ENCODE assay signal across 23 cellular contexts in the genomic region with DNA sequence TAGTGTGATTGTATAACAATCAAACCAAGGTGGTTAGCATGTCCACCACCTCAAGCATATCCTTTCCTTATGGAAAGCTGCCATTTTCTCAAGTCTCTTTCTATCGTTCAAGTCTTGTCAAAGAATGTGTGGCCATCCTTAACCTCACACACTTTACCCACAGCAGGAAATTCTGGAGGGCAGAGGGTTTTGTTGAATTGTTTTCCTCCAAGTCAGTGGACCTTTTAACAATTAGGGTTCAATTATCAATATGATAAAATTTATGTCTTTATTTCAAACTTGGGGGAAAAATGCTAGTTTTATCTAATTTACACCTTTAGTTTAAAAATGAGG. TPM values are rescaled to one million over a fixed set of nuclear protein-coding genes. Genes with fewer than 3 reads are reported as not detected.
DNase-seq lines count a peak whose midpoint lies in the region; ATAC-seq and TF ChIP-seq lines count a peak whose summit lies in the region.
"Had no signal": no experiment of that assay in that cellular context is flagged by ENCODE, and none has a peak within 500 bp of the region (broad histone marks: within the 10 kb centered on the region; RNA-seq: fewer than 3 reads in every experiment).

No MANE protein-coding gene starts in this region.

- no peaks in the 10 kb centered on the region for H3K27me3 ChIP-seq in thymus (ENCODE audit: control insufficient read depth, insufficient read depth)
- H3K27me3 ChIP-seq: cardiac muscle cell, dorsolateral prefrontal cortex, stomach had no signal

- H3K9me3 Mint-ChIP-seq in activated naive CD4-positive, alpha-beta T cell treated with anti-CD3 and anti-CD28 coated beads, Interleukin-2, amount 50 U/mL, for 24 hours, result peaks cover 21% of the 10 kb centered on the region
- no peaks in the 10 kb centered on the region for H3K9me3 Mint-ChIP-seq in activated naive CD8-positive, alpha-beta T cell treated with anti-CD3 and anti-CD28 coated beads, Interleukin-2, amount 10 ng/mL, durations not matched to agents 7 days and 5 days
- H3K9me3 Mint-ChIP-seq: type B pancreatic cell had no signal

- H3K4me3 ChIP-seq in OCI-LY7 (ENCODE audit: low read depth, low read length, poor library complexity, severe bottlenecking) (no peak overlapping the region), thymus (ENCODE audit: low read length) (no peak overlapping the region)
- H3K4me3 ChIP-seq: cardiac muscle cell, dorsolateral prefrontal cortex, left ventricle myocardium inferior, prostate gland, stomach had no signal

- TF ChIP-seq CTCF in OCI-LY7 (conservative IDR thresholded peaks at IDR 0.05; ENCODE audit: low read length), result no peak

- no peak for ATAC-seq in activated naive CD8-positive, alpha-beta T cell treated with anti-CD3 and anti-CD28 coated beads, Interleukin-2, amount 10 ng/mL, durations not matched to agents 7 days and 5 days (ENCODE audit: low read depth)
- ATAC-seq in GM19351 (IDR thresholded peaks at IDR 0.05; ENCODE audit: unreplicated experiment) (no peak), GM21515 (IDR thresholded peaks at IDR 0.05; ENCODE audit: unreplicated experiment) (no peak)

- POLR2A ChIA-PET in OCI-LY7 (lab: Charles Lee), result interaction anchor here (0.5 to 7.4 kb wide), 14 partner anchors 8 to 158 kb away, joined by 3 to 410 read pairs (median 8); partner anchors contain the start of gene PTPRC
- POLR2A ChIA-PET in activated naive CD8-positive, alpha-beta T cell treated with anti-CD3 and anti-CD28 coated beads, Interleukin-2, amount 10 ng/mL, durations not matched to agents 7 days and 5 days (lab: Charles Lee), result interaction anchor here (0.7 to 7.4 kb wide), 6 partner anchors 12 to 68 kb away, joined by 3 to 145 read pairs (median 6); partner anchors contain the start of gene PTPRC

- H3K27me3 Mint-ChIP-seq in activated naive CD4-positive, alpha-beta T cell treated with anti-CD3 and anti-CD28 coated beads, Interleukin-2, amount 50 U/mL, for 24 hours, result no peaks in the 10 kb centered on the region
- H3K27me3 Mint-ChIP-seq in activated naive CD8-positive, alpha-beta T cell treated with anti-CD3 and anti-CD28 coated beads, Interleukin-2, amount 10 ng/mL, durations not matched to agents 7 days and 5 days, result no peaks in the 10 kb centered on the region
- H3K27me3 Mint-ChIP-seq: type B pancreatic cell had no signal

- peak overlapping the region; percentile 94 for H3K27ac Mint-ChIP-seq in activated naive CD4-positive, alpha-beta T cell treated with anti-CD3 and anti-CD28 coated beads, Interleukin-2, amount 50 U/mL, for 24 hours
- peak overlapping the region; percentile 85 for H3K27ac Mint-ChIP-seq in activated naive CD8-positive, alpha-beta T cell treated with anti-CD3 and anti-CD28 coated beads, Interleukin-2, amount 10 ng/mL, durations not matched to agents 7 days and 5 days
- H3K27ac Mint-ChIP-seq: type B pancreatic cell had no signal

- H3K4me3 Mint-ChIP-seq in activated naive CD4-positive, alpha-beta T cell treated with anti-CD3 and anti-CD28 coated beads, Interleukin-2, amount 50 U/mL, for 24 hours, result no peak overlapping the region
- peak overlapping the region; percentile 73 for H3K4me3 Mint-ChIP-seq in activated naive CD8-positive, alpha-beta T cell treated with anti-CD3 and anti-CD28 coated beads, Interleukin-2, amount 10 ng/mL, durations not matched to agents 7 days and 5 days
- H3K4me3 Mint-ChIP-seq: type B pancreatic cell had no signal

- H3K9me2 ChIP-seq in OCI-LY7 (ENCODE audit: insufficient read depth, low read length), result no peaks in the 10 kb centered on the region
- H3K9me2 ChIP-seq: SK-N-SH had no signal

- peak overlapping the region; percentile 98 for H3K27ac ChIP-seq in OCI-LY7 (ENCODE audit: low read depth, low read length, poor library complexity, severe bottlenecking)
- peak overlapping the region; percentile 48 for H3K27ac ChIP-seq in thymus (ENCODE audit: low read depth)
- H3K27ac ChIP-seq: cardiac muscle cell, dorsolateral prefrontal cortex, left ventricle myocardium inferior, prostate gland, RWPE1, stomach had no signal

- BruUV-seq in OCI-LY7 (replicated peaks; lab: Mats Ljungman, UMichigan), result no TSS peak

- peaks cover 23% of the 10 kb centered on the region for H3K36me3 ChIP-seq in OCI-LY7 (ENCODE audit: insufficient read depth, low read length)
- no peaks in the 10 kb centered on the region for H3K36me3 ChIP-seq in thymus (ENCODE audit: control insufficient read depth, insufficient read depth)
- H3K36me3 ChIP-seq: cardiac muscle cell, left ventricle myocardium inferior, prostate gland, stomach had no signal

- H3K9me3 ChIP-seq in OCI-LY7 (ENCODE audit: low read length) (peaks cover 12% of the 10 kb centered on the region; the same call in 1 of the 2 replicates), thymus (ENCODE audit: control insufficient read depth) (no peaks in the 10 kb centered on the region)
- H3K9me3 ChIP-seq: left ventricle myocardium inferior, prostate gland, SK-N-SH, stomach had no signal

- WGBS in thymus, result 68% methylated on average over 1 of the region's 1 CpG

- H3K4me2 ChIP-seq in OCI-LY7 (ENCODE audit: low read length), result peak overlapping the region; percentile 93

- intact Hi-C loops in OCI-LY7 (cut with micrococcal nuclease; ENCODE audit: unreplicated experiment), result loop anchor here (5.0 to 10.0 kb wide), 3 partner anchors 463 to 850 kb away; partner anchors contain the start of genes DENND1B and NEK7

- H3K4me1 ChIP-seq in OCI-LY7 (ENCODE audit: insufficient read depth, low read length, poor library complexity, severe bottlenecking) (peaks cover 91% of the 10 kb centered on the region), thymus (ENCODE audit: control insufficient read depth, insufficient read depth, low read length) (peaks cover 33% of the 10 kb centered on the region)
- H3K4me1 ChIP-seq: left ventricle myocardium inferior, prostate gland, stomach had no signal

- no peak for DNase-seq in activated naive CD4-positive, alpha-beta T cell treated with Interleukin-2 at 50 U/mL for 16 hours
- DNase-seq in OCI-LY7 (ENCODE audit: low spot score) (no peak), DMS153 (lab: John Stamatoyannopoulos, UW) (no peak)
- DNase-seq in activated naive CD8-positive, alpha-beta T cell treated with anti-CD3 and anti-CD28 coated beads, Interleukin-2, amount 10 ng/mL, durations not matched to agents 7 days and 5 days, result no peak
- DNase-seq: activated CD4-positive, alpha-beta T cell treated with anti-CD3 and anti-CD28 coated beads, Interleukin-2, amount 50 U/mL, for 48 hours; dorsolateral prefrontal cortex; KBM-7; left ventricle myocardium inferior; NCI-H1048; NCI-H1930; NCI-H345; NK-92 treated with Interleukin-12 subunit alpha and Interleukin-12 subunit beta, amount 100 ng/mL, for 24 hours; SK-N-SH; stimulated activated CD4-positive, alpha-beta T cell treated with anti-CD3 and anti-CD28 coated beads, Interleukin-1b, Interleukin-23, amount 100 ng/mL, for 48 hours; stomach had no signal

- CTCF ChIA-PET in OCI-LY7 (lab: Charles Lee; ENCODE audit: unreplicated experiment), result interaction anchor here (0.8 to 2.4 kb wide), 3 partner anchors 9 to 62 kb away, joined by 3 to 9 read pairs (median 5); no protein-coding TSS in a partner anchor

- H4K20me1 ChIP-seq in OCI-LY7 (ENCODE audit: insufficient read depth, low read length), result no peaks in the 10 kb centered on the region

- H2AFZ ChIP-seq in OCI-LY7 (ENCODE audit: low read length), result peak overlapping the region; percentile 45; the same call in 1 of the 2 replicates

- H3K36me3 Mint-ChIP-seq in activated naive CD4-positive, alpha-beta T cell treated with anti-CD3 and anti-CD28 coated beads, Interleukin-2, amount 50 U/mL, for 24 hours, result peaks cover 2% of the 10 kb centered on the region
- peaks cover 13% of the 10 kb centered on the region for H3K36me3 Mint-ChIP-seq in activated naive CD8-positive, alpha-beta T cell treated with anti-CD3 and anti-CD28 coated beads, Interleukin-2, amount 10 ng/mL, durations not matched to agents 7 days and 5 days
- H3K36me3 Mint-ChIP-seq: type B pancreatic cell had no signal

- peaks cover 98% of the 10 kb centered on the region for H3K4me1 Mint-ChIP-seq in activated naive CD4-positive, alpha-beta T cell treated with anti-CD3 and anti-CD28 coated beads, Interleukin-2, amount 50 U/mL, for 24 hours
- H3K4me1 Mint-ChIP-seq in activated naive CD8-positive, alpha-beta T cell treated with anti-CD3 and anti-CD28 coated beads, Interleukin-2, amount 10 ng/mL, durations not matched to agents 7 days and 5 days, result peaks cover 78% of the 10 kb centered on the region

- no peaks in the 10 kb centered on the region; the same call in 1 of the 2 replicates for H3K79me2 ChIP-seq in OCI-LY7 (ENCODE audit: insufficient read depth, low read depth, low read length)

RNA-seq across cellular contexts. Expression of gene PTPRC, which starts 14.2 kb away (rescaled TPM):
- 161 and 177 TPM in 2 replicates for total RNA-seq in OCI-LY7 (2014; rRNA removed; shearing (Covaris generic))
- total RNA-seq in OCI-LY7 (2022), result 241 and 264 TPM in 2 replicates
- 100 to 1,000 TPM; 828 to 854 TPM for total RNA-seq in activated naive CD8-positive, alpha-beta T cell treated with anti-CD3 and anti-CD28 coated beads, Interleukin-2, amount 10 ng/mL, durations not matched to agents 7 days and 5 days
- polyA plus RNA-seq in thymus, result 130 TPM
- total RNA-seq: cardiac muscle cell had no signal
- polyA plus RNA-seq: cardiac muscle cell had no signal
